38 cellular contexts compared by ENCODE assay signal in the genomic region with DNA sequence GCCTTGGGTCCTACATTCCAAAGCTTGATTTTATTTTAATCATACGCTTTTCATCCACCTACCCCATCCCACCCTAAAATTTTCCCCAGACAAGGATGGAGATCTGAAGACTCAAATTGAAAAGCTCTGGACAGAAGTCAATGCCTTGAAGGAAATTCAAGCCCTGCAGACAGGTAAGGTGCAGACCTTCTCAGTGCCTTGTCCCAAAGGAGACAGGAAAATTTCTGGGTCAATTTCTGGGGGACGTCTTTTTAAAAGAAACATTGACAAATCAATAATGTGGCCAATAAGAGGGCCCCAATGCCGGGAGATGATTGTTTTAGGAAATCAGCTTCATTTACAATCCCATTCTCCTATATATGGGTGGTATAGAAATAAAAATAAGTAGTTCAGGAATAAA. TPM values are rescaled to one million over a fixed set of nuclear protein-coding genes. Genes with fewer than 3 reads are reported as not detected.
"Had no signal": no experiment of that assay in that cellular context is flagged by ENCODE, and none has a peak within 500 bp of the region (broad histone marks: within the 10 kb centered on the region; RNA-seq: fewer than 3 reads in every experiment).

No MANE protein-coding gene starts in this region.

- DNase-seq: Karpas-422, Kasumi-1, MG63, MM.1S, MV-4-11, NCI-H1048, NCI-H1092, NCI-H1092 treated with DMSO at 0.1 percent for 48 hours, NCI-H1105, NCI-H1105 treated with DMSO at 0.1 percent for 48 hours, NCI-H1417, NCI-H1417 treated with DMSO at 0.1 percent for 48 hours, NCI-H1436, NCI-H1436 treated with DMSO at 0.1 percent for 48 hours, NCI-H146, NCI-H1694, NCI-H1694 treated with DMSO at 0.1 percent for 48 hours, NCI-H187, NCI-H187 treated with DMSO at 0.1 percent for 48 hours, NCI-H1930, NCI-H2029, NCI-H2029 treated with DMSO at 0.1 percent for 48 hours, NCI-H2081, NCI-H2081 treated with DMSO at 0.1 percent for 48 hours, NCI-H2107, NCI-H2171, NCI-H2171 treated with DMSO at 0.1 percent for 48 hours, NCI-H2227 treated with DMSO at 0.1 percent for 48 hours, NCI-H226, NCI-H345, NCI-H446, NCI-H446 treated with DMSO at 0.1 percent for 48 hours, NCI-H510A, NCI-H510A treated with DMSO at 0.1 percent for 48 hours had no signal

- H3K27me3 ChIP-seq: MG63 had no signal

- H3K4me3 ChIP-seq: MG63 had no signal

- H3K36me3 ChIP-seq: MG63 had no signal

- H3K9me3 ChIP-seq: MG63 had no signal

RNA-seq across cellular contexts. Expression of gene CLEC3A, which starts 5.7 kb away (rescaled TPM):
- total RNA-seq: LHCN-M2, M059J, MCF 10A, NCI-H460 had no signal
